ENCODE assay signal across 25 cellular contexts in the genomic region with DNA sequence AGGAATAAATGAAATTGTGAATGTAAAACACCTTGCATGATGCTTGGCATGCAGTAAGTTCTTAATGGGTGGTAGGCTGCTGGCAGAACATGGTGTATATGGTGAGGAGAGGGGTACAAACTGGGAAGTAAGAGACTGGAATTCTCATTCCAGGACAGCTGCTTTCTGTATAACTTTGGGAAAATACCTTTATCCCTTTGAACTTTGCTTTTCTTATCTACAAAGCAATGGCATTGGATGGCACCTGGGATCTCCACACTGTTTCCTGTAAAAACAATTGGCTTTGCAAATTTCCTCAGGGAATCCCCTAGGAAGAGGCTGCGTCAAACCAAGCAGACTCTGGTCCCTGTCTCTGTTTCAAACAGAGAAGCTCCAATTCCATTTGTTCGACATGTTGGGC.
DNase-seq lines count a peak whose midpoint lies in the region; ATAC-seq, FAIRE-seq and TF ChIP-seq lines count a peak whose summit lies in the region.
"Had no signal": no experiment of that assay in that cellular context is flagged by ENCODE, and none has a peak within 500 bp of the region (broad histone marks: within the 10 kb centered on the region; RNA-seq: fewer than 3 reads in every experiment).

No MANE protein-coding gene starts in this region.

- H3K79me2 ChIP-seq in keratinocyte (ENCODE audit: control insufficient read depth, insufficient read depth, low read length), result no peaks in the 10 kb centered on the region

- H3K27me3 ChIP-seq in Panc1 (ENCODE audit: control insufficient read depth, insufficient read depth, low read length) (no peaks in the 10 kb centered on the region), endodermal cell (ENCODE audit: control insufficient read depth, insufficient read depth, low read length, poor library complexity, severe bottlenecking) (no peaks in the 10 kb centered on the region), keratinocyte (ENCODE audit: control insufficient read depth, extremely low read depth, insufficient read depth, low read length) (no peaks in the 10 kb centered on the region), small intestine (ENCODE audit: control insufficient read depth in 2 of 2, insufficient read depth in 2 of 2, low read length in 2 of 2) (no peaks in the 10 kb centered on the region)
- H3K27me3 ChIP-seq: BLaER1 had no signal

- no peak overlapping the region for H3K9ac ChIP-seq in endodermal cell (ENCODE audit: extremely low read depth, low read length, poor library complexity, severe bottlenecking)
- no peak overlapping the region for H3K9ac ChIP-seq in keratinocyte (ENCODE audit: control insufficient read depth, extremely low read depth, insufficient read depth, low read length)
- H3K9ac ChIP-seq: BLaER1, GM23248 had no signal

- POLR2A ChIA-PET in Panc1 (lab: Charles Lee) (interaction anchor here (0.7 kb wide), 1 partner anchor 41 kb away, joined by 28 read pairs; no protein-coding TSS in a partner anchor), GM10248 (lab: Yijun Ruan, JAX) (no interaction called here)

- no peak overlapping the region for H2AFZ ChIP-seq in keratinocyte (ENCODE audit: control insufficient read depth, low read length)
- H2AFZ ChIP-seq: GM23248 had no signal

- DNase-seq in Panc1 (ENCODE audit: low read depth, low spot score) (no peak), endodermal cell (no peak), keratinocyte (ENCODE audit: low read depth, low spot score) (no peak), small intestine (peak; percentile 49), GM10248 (ENCODE audit: extremely low spot score) (no peak)
- DNase-seq in activated T-cell treated with anti-CD3 and anti-CD28 coated beads, Interleukin-2, amount 50 U/mL, for 72 hours, result no peak
- DNase-seq: CD4-positive, CD25-positive, alpha-beta regulatory T cell; DMS153; DND-41; GM23248; HFFc6; KBM-7; MV-4-11; NCI-H1105 treated with DMSO at 0.1 percent for 48 hours; NCI-H146; NCI-H2029; NCI-H446; NCI-H524 treated with DMSO at 0.1 percent for 48 hours; NCI-H774; PC-3; SHP77 had no signal

- H3K36me3 ChIP-seq in Panc1 (ENCODE audit: control insufficient read depth, insufficient read depth, low read length) (no peaks in the 10 kb centered on the region), endodermal cell (ENCODE audit: control insufficient read depth, insufficient read depth, low read length) (no peaks in the 10 kb centered on the region), keratinocyte (ENCODE audit: control insufficient read depth in 2 of 2, extremely low read depth in 1 of 2, insufficient read depth in 2 of 2, low read length in 2 of 2) (no peaks in the 10 kb centered on the region), small intestine (ENCODE audit: control insufficient read depth in 2 of 2, insufficient read depth in 2 of 2, low read length in 2 of 2) (no peaks in the 10 kb centered on the region)
- H3K36me3 ChIP-seq: BLaER1, HAP-1 had no signal

- H3K9me3 Mint-ChIP-seq in endodermal cell, result peaks cover 8% of the 10 kb centered on the region
- no peaks in the 10 kb centered on the region for H3K9me3 Mint-ChIP-seq in activated T-cell treated with anti-CD3 and anti-CD28 coated beads, Interleukin-2, amount 50 U/mL, for 72 hours
- H3K9me3 Mint-ChIP-seq: HFFc6 had no signal

- no peaks in the 10 kb centered on the region for H4K20me1 ChIP-seq in keratinocyte (ENCODE audit: control insufficient read depth, extremely low read depth, insufficient read depth, low read length)
- H4K20me1 ChIP-seq: BLaER1 had no signal

- no TSS peak for BruUV-seq in Panc1 (replicated peaks; lab: Mats Ljungman, UMichigan)

- H3K27me3 Mint-ChIP-seq in endodermal cell (ENCODE audit: insufficient read depth), result no peaks in the 10 kb centered on the region
- no peaks in the 10 kb centered on the region for H3K27me3 Mint-ChIP-seq in activated T-cell treated with anti-CD3 and anti-CD28 coated beads, Interleukin-2, amount 50 U/mL, for 72 hours (ENCODE audit: low read depth)
- H3K27me3 Mint-ChIP-seq: CD4-positive, CD25-positive, alpha-beta regulatory T cell had no signal

- no peak for TF ChIP-seq CTCF in Panc1 (IDR thresholded peaks at IDR 0.05)
- TF ChIP-seq CTCF in endodermal cell (conservative IDR thresholded peaks at IDR 0.05), result no peak
- TF ChIP-seq CTCF in keratinocyte (optimal IDR thresholded peaks at IDR 0.05 in 1 of 3, IDR thresholded peaks at IDR 0.05 in 1 of 3, conservative IDR thresholded peaks at IDR 0.05 in 1 of 3; ENCODE audit: extremely low read depth in 1 of 3, insufficient read depth in 2 of 3, low read length in 3 of 3), result no peak
- no peak for TF ChIP-seq CTCF in GM10248 (IDR thresholded peaks at IDR 0.05; ENCODE audit: control extremely low read depth, extremely low read depth, low read depth, missing control alignments)

- CTCF ChIA-PET in Panc1 (lab: Charles Lee) (no interaction called here), GM10248 (lab: Yijun Ruan, JAX) (interaction anchor here (1.7 kb wide), 1 partner anchor 97 kb away, joined by 4 read pairs; no protein-coding TSS in a partner anchor)

- no peak overlapping the region for H3K27ac Mint-ChIP-seq in endodermal cell
- H3K27ac Mint-ChIP-seq in activated T-cell treated with anti-CD3 and anti-CD28 coated beads, Interleukin-2, amount 50 U/mL, for 72 hours, result no peak overlapping the region
- H3K27ac Mint-ChIP-seq: CD4-positive, CD25-positive, alpha-beta regulatory T cell; HFFc6 had no signal

- peak overlapping the region; percentile 24 for H3K4me2 ChIP-seq in keratinocyte (ENCODE audit: control insufficient read depth, extremely low read depth, insufficient read depth, low read depth, low read length)
- H3K4me2 ChIP-seq: BLaER1 had no signal

- H3K4me1 Mint-ChIP-seq in endodermal cell, result peaks cover 13% of the 10 kb centered on the region
- peaks cover 7% of the 10 kb centered on the region for H3K4me1 Mint-ChIP-seq in activated T-cell treated with anti-CD3 and anti-CD28 coated beads, Interleukin-2, amount 50 U/mL, for 72 hours (ENCODE audit: low read depth)

- FAIRE-seq in keratinocyte (lab: Jason Lieb, UNC) (no peak), small intestine (lab: Jason Lieb, UNC) (no peak)
- FAIRE-seq: GM18507 had no signal

- ATAC-seq in Panc1 (no peak), GM19455 (IDR thresholded peaks at IDR 0.05; ENCODE audit: unreplicated experiment) (no peak)
- ATAC-seq in activated T-cell treated with anti-CD3 and anti-CD28 coated beads, Interleukin-2, amount 50 U/mL, for 72 hours (replicated peaks in 1 of 2), result no peak
- ATAC-seq: PC-3 had no signal

- no peaks in the 10 kb centered on the region for H3K9me3 ChIP-seq in Panc1 (ENCODE audit: control insufficient read depth, insufficient read depth, low read depth, low read length)
- no peaks in the 10 kb centered on the region for H3K9me3 ChIP-seq in endodermal cell (ENCODE audit: control insufficient read depth, low read length)
- no peaks in the 10 kb centered on the region for H3K9me3 ChIP-seq in keratinocyte (ENCODE audit: control insufficient read depth, low read depth, low read length)
- H3K9me3 ChIP-seq in small intestine (ENCODE audit: control insufficient read depth, low read depth), result no peaks in the 10 kb centered on the region
- H3K9me3 ChIP-seq: BLaER1, HAP-1 had no signal

- H3K4me3 ChIP-seq in Panc1 (ENCODE audit: low read depth in 2 of 2, low read length in 2 of 2) (no peak overlapping the region), endodermal cell (ENCODE audit: low read length) (peak overlapping the region; percentile 12), keratinocyte (ENCODE audit: control insufficient read depth in 2 of 3, extremely low read depth in 1 of 3, insufficient read depth in 2 of 3, low read depth in 1 of 3, low read length in 3 of 3) (no peak overlapping the region), small intestine (ENCODE audit: low read depth in 1 of 2, low read length in 2 of 2) (no peak overlapping the region)
- H3K4me3 ChIP-seq: BLaER1, GM23248, HAP-1 had no signal

- H3K27ac ChIP-seq in Panc1 (ENCODE audit: low read length), result peak overlapping the region; percentile 69; the same call in 1 of the 2 replicates
- no peak overlapping the region for H3K27ac ChIP-seq in endodermal cell (ENCODE audit: low read depth, low read length)
- no peak overlapping the region for H3K27ac ChIP-seq in keratinocyte (ENCODE audit: control insufficient read depth, insufficient read depth, low read length)
- no peak overlapping the region for H3K27ac ChIP-seq in small intestine (ENCODE audit: low read depth in 1 of 2, low read length in 1 of 2)
- H3K27ac ChIP-seq: BLaER1, GM23248 had no signal

- H3K9me1 ChIP-seq in keratinocyte (ENCODE audit: control insufficient read depth, extremely low read depth, insufficient read depth, low read length), result no peaks in the 10 kb centered on the region

- no peak overlapping the region for H3K4me3 Mint-ChIP-seq in endodermal cell
- no peak overlapping the region for H3K4me3 Mint-ChIP-seq in activated T-cell treated with anti-CD3 and anti-CD28 coated beads, Interleukin-2, amount 50 U/mL, for 72 hours
- H3K4me3 Mint-ChIP-seq: CD4-positive, CD25-positive, alpha-beta regulatory T cell; HFFc6 had no signal

- peaks cover 3% of the 10 kb centered on the region for H3K36me3 Mint-ChIP-seq in endodermal cell (ENCODE audit: low read depth)
- H3K36me3 Mint-ChIP-seq in activated T-cell treated with anti-CD3 and anti-CD28 coated beads, Interleukin-2, amount 50 U/mL, for 72 hours (ENCODE audit: insufficient read depth in 2 of 2), result peaks cover 0 to 2% of the 10 kb centered on the region in 2 donors
- H3K36me3 Mint-ChIP-seq: CD4-positive, CD25-positive, alpha-beta regulatory T cell had no signal

- dilution Hi-C loops in keratinocyte (cut with MboI; ENCODE audit: extremely low pct_ligation_motif_present, low sequenced_read_pairs), result no loop called here

- intact Hi-C loops in Panc1 (cut with micrococcal nuclease; ENCODE audit: unreplicated experiment), result no loop called here

- H3K4me1 ChIP-seq in Panc1 (ENCODE audit: control insufficient read depth, insufficient read depth, low read length), result peaks cover 12% of the 10 kb centered on the region
- peaks cover 7% of the 10 kb centered on the region for H3K4me1 ChIP-seq in endodermal cell (ENCODE audit: control insufficient read depth, insufficient read depth, low read length)
- H3K4me1 ChIP-seq in keratinocyte (ENCODE audit: control insufficient read depth, extremely low read depth, insufficient read depth, low read length), result peaks cover 21% of the 10 kb centered on the region
- peaks cover 0 to 2% of the 10 kb centered on the region in 2 donors for H3K4me1 ChIP-seq in small intestine (ENCODE audit: control insufficient read depth in 2 of 2, insufficient read depth in 1 of 2, low read depth in 1 of 2, low read length in 1 of 2)

- in situ Hi-C loops in Panc1 (cut with HindIII; ENCODE audit: low pct_unique_long_range_greater_than_20kb, low sequenced_read_pairs), result no loop called here

- WGBS in endodermal cell (ENCODE audit: insufficient coverage in 1 of 2, insufficient read length in 1 of 2), 2 experiments, result 62 to 71% methylated on average over 2 of the region's 2 CpGs
- 8 to 40% (median 22%) methylated on average over 2 of the region's 2 CpGs for WGBS in small intestine, 3 donors
